ENCODE assay signal across 18 cellular contexts in the genomic region with DNA sequence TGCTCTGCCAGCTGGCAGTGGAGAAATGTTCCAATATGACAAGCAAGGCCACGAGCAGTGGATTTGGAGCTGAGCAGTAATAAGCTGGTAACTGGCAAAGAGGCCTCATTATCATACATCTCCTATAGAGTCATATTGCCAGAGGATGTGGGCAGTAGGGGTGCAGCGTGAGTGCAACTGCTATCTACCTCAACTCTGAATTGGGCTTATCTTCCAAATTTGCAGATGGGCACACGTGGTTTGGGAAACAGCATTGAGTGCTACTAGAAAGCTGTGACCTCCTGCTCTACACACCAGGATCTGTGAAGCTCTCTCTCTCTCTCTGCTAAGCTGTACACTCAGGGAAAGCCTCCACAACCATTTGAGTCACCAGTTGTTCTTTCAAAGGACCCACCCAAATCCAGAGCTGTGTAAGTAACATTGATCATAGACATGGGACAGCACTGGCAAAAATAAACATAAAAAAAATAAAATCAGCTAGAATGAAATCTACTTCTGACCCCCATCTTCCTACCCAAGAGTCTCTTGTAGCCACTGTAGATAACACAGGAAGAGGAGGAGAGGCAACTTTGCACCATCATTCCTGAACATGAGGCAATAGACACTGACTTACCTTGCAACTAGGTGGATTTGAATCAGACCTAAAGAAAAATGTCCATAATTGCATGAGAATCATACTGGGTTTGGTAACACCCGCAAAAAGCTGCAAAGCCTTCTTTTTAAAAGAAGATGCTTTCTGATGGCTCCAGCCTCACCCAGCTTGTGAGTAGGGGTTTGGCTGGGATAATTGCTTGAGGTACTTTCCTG.
DNase-seq lines count a peak whose midpoint lies in the region; ATAC-seq and TF ChIP-seq lines count a peak whose summit lies in the region.
"Had no signal": no experiment of that assay in that cellular context is flagged by ENCODE, and none has a peak within 500 bp of the region (broad histone marks: within the 10 kb centered on the region; RNA-seq: fewer than 3 reads in every experiment).

No MANE protein-coding gene starts in this region.

- H3F3A ChIP-seq in GM23248 (ENCODE audit: insufficient read depth): peaks cover 8% of the 10 kb centered on the region; the same call in 1 of the 2 replicates

- H4K20me1 ChIP-seq in GM23248 (ENCODE audit: insufficient read depth) (no peaks in the 10 kb centered on the region), osteoblast (ENCODE audit: insufficient read depth, low read length) (no peaks in the 10 kb centered on the region)

- ATAC-seq in HG03521 (IDR thresholded peaks at IDR 0.05; ENCODE audit: unreplicated experiment) (no peak), HG02938 (IDR thresholded peaks at IDR 0.05; ENCODE audit: unreplicated experiment) (no peak)
- ATAC-seq: stimulated activated memory B cell treated with anti-CD40 and anti-IgM and Interleukin-4, amounts not matched to agents 10 μg/mL and 1 μg/mL and 100 μg/mL, for 72 hours had no signal

- H3K36me3 ChIP-seq in GM23248 (ENCODE audit: low read depth) (no peaks in the 10 kb centered on the region), osteoblast (ENCODE audit: insufficient read depth, low read length) (no peaks in the 10 kb centered on the region)
- H3K36me3 ChIP-seq: vagina had no signal

- DNase-seq in GM23248: peak; percentile 74
- DNase-seq in UCSD-AML1 (lab: John Stamatoyannopoulos, UW; ENCODE audit: unreplicated experiment): peak; percentile 19
- peak; percentile 63 for DNase-seq in epithelial cell of esophagus (ENCODE audit: low read depth)
- DNase-seq in osteoblast (ENCODE audit: insufficient read length, low spot score, missing footprints): peak; percentile 63
- no peak for DNase-seq in GM10266 (ENCODE audit: extremely low spot score)
- no peak for DNase-seq in effector CD4-positive, alpha-beta T cell
- DNase-seq: activated T-cell treated with anti-CD3 and anti-CD28 coated beads, Interleukin-2, amount 50 U/mL, for 1 hour; cerebellar nuclear complex; mesendoderm; NCI-H1092; NCI-H2107; NCI-H748 treated with DMSO at 0.1 percent for 48 hours; nucleus accumbens had no signal

- TF ChIP-seq CTCF in epithelial cell of esophagus (IDR thresholded peaks at IDR 0.05; ENCODE audit: insufficient read depth, low read depth, low read length, missing control alignments) (no peak), osteoblast (IDR thresholded peaks at IDR 0.05; ENCODE audit: extremely low read depth, low read depth, low read length) (no peak), GM10266 (IDR thresholded peaks at IDR 0.05; ENCODE audit: control insufficient read depth, insufficient read depth, low read depth, missing control alignments) (no peak)

- no peak overlapping the region for H3K9ac ChIP-seq in GM23248

- H3K27me3 ChIP-seq in GM23248 (replicated peaks; ENCODE audit: insufficient read depth): no peaks in the 10 kb centered on the region
- no peaks in the 10 kb centered on the region for H3K27me3 ChIP-seq in osteoblast (ENCODE audit: insufficient read depth, low read length)
- H3K27me3 ChIP-seq: vagina had no signal

- no peaks in the 10 kb centered on the region for H3K9me3 ChIP-seq in GM23248 (ENCODE audit: low read depth)
- no peaks in the 10 kb centered on the region for H3K9me3 ChIP-seq in osteoblast (ENCODE audit: low read depth, low read length)
- H3K9me3 ChIP-seq: vagina had no signal

- in situ Hi-C loops in GM23248 (cut with MboI): no loop called here

- H3K79me2 ChIP-seq in GM23248 (ENCODE audit: insufficient read depth) (no peaks in the 10 kb centered on the region), osteoblast (ENCODE audit: insufficient read depth, low read length) (no peaks in the 10 kb centered on the region)

- no peaks in the 10 kb centered on the region for H3K9me2 ChIP-seq in GM23248 (ENCODE audit: insufficient read depth)

- WGBS in GM23248 (ENCODE audit: low coverage in 1 of 2, low lambda C conversion rate in 2 of 2, missing lambda C conversion rate in 2 of 2), 2 experiments: 44 to 53% methylated on average over 4 of the region's 4 CpGs

- H3K4me1 ChIP-seq in GM23248 (ENCODE audit: insufficient read depth) (peaks cover 37% of the 10 kb centered on the region), osteoblast (ENCODE audit: insufficient read depth, low read length) (peaks cover 30% of the 10 kb centered on the region)

- H3K4me3 ChIP-seq in GM23248 (no peak overlapping the region), epithelial cell of esophagus (ENCODE audit: low read length) (no peak overlapping the region), osteoblast (ENCODE audit: insufficient read depth, low read length) (no peak overlapping the region)
- H3K4me3 ChIP-seq: skin epidermis, vagina had no signal

- H3K4me2 ChIP-seq in GM23248 (ENCODE audit: unreplicated experiment) (no peak overlapping the region), osteoblast (ENCODE audit: insufficient read depth, low read length) (no peak overlapping the region)

- H3K27ac ChIP-seq in GM23248: peak overlapping the region; percentile 8; the same call in 1 of the 2 replicates
- peak overlapping the region; percentile 24 for H3K27ac ChIP-seq in osteoblast (ENCODE audit: low read depth, low read length)
- H3K27ac ChIP-seq: vagina had no signal

- H2AFZ ChIP-seq in GM23248 (no peak overlapping the region), osteoblast (ENCODE audit: low read length) (peak overlapping the region; percentile 6)

Comparison
In these comparisons a context has a peak if more than half of its experiments do, and no peak if none do; other contexts are left out.
1. DNase-seq: peak in GM23248 (single experiment), UCSD-AML1 (single experiment), epithelial cell of esophagus (single experiment) and osteoblast (single experiment); none in GM10266 (single experiment) and effector CD4-positive, alpha-beta T cell (single experiment).